In the genomic region with DNA sequence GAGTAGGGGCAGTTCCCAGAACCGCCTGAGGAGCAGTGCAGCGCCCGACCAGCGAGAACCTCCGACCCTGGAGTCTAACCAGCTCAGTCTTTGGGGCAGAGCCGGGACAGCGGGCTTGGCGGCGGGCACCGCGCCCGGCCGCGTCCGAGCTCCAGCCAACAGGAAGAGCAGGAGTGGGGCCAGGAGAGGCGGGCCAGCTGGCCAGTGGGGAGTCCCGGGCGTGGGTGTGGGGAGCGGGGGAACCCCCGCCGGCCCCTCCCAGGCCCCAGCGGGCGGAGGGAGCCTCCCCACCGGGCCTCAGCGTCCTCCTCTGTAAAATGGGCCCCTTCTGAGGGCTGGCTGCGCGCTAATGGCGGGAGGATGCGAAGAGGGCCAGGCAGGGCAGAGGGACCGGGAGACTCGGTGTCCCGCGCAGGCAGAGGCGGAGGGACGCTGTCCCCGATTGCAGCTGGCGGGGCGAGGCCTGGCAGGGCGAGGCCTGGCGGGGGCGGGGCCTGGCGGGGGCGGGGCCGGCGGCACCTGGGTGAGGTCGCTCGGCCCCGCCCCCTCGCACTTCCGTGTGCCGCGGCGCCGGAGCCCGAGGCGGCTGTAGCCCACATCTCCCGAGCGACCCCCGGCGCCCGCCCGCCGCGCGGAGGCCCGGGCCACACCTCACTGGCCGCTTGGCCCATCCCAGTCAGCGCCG, we compare ENCODE assay signal across 8 cellular contexts. TPM values are rescaled to one million over a fixed set of nuclear protein-coding genes. Genes with fewer than 3 reads are reported as not detected.
DNase-seq lines count a peak whose midpoint lies in the region; ATAC-seq and TF ChIP-seq lines count a peak whose summit lies in the region.

A gene (plus strand): TSS at position 550 of the 685 bp plus-strand sequence. CDS start 17,214 bp downstream, outside the sequence.

- peak within 1 kb of the TSS; percentile 48 for H2AFZ ChIP-seq in trophoblast cell (ENCODE audit: insufficient read depth, low read length, poor library complexity)

- H3K4me2 ChIP-seq in trophoblast cell (ENCODE audit: low read length), result peak within 1 kb of the TSS; percentile 91

- peak within 1 kb of the TSS; percentile 60 for H4K8ac ChIP-seq in trophoblast cell (ENCODE audit: low read depth, low read length)

- peak within 1 kb of the TSS; percentile 10 for H3K9ac ChIP-seq in trophoblast cell (ENCODE audit: low read length)

- peak within 1 kb of the TSS; percentile 77 for H3K27ac Mint-ChIP-seq in activated naive CD8-positive, alpha-beta T cell treated with anti-CD3 and anti-CD28 coated beads for 36 hours

- H2BK5ac ChIP-seq in trophoblast cell (ENCODE audit: low read depth, low read length, poor library complexity), result no peak within 1 kb of the TSS

- ATAC-seq in GM21423 (IDR thresholded peaks at IDR 0.05; ENCODE audit: unreplicated experiment) (peak; percentile 49), Right ventricle myocardium superior (ENCODE audit: poor library complexity) (peak; percentile 92)

- no peak within 1 kb of the TSS for H2BK12ac ChIP-seq in trophoblast cell (ENCODE audit: low read length)

- no peak within 1 kb of the TSS for H3K23ac ChIP-seq in trophoblast cell (ENCODE audit: low read length)

- H3K36me3 ChIP-seq in trophoblast cell (ENCODE audit: control insufficient read depth in 1 of 2, insufficient read depth in 2 of 2, low read length in 2 of 2), result no peaks in the 10 kb centered on the region
- H3K36me3 ChIP-seq in tibial nerve, result no peaks in the 10 kb centered on the region

- H3K27ac ChIP-seq in trophoblast cell (ENCODE audit: low read depth, low read length) (no peak within 1 kb of the TSS), tibial nerve (peak within 1 kb of the TSS; percentile 78 to 95 (median 90))

- H4K91ac ChIP-seq in trophoblast cell (ENCODE audit: low read depth, low read length), result peak within 1 kb of the TSS; percentile 33

- peaks cover 5% of the 10 kb centered on the region for H3K79me2 ChIP-seq in trophoblast cell (ENCODE audit: control insufficient read depth, insufficient read depth, low read length, poor library complexity)

- TF ChIP-seq EP300 in tibial nerve (IDR thresholded peaks at IDR 0.05), result peak; percentile 26 to 74

- H3K4me1 ChIP-seq in trophoblast cell (ENCODE audit: control insufficient read depth in 1 of 2, insufficient read depth in 2 of 2, low read length in 2 of 2) (peaks cover 2 to 10% of the 10 kb centered on the region in 2 experiments), tibial nerve (peaks cover 0 to 59% (median 21%) of the 10 kb centered on the region in 4 donors)

- H3K27me3 ChIP-seq in trophoblast cell (ENCODE audit: insufficient read depth, low read length), result peaks cover 9% of the 10 kb centered on the region
- H3K27me3 ChIP-seq in tibial nerve, result peaks cover 0 to 6% of the 10 kb centered on the region in 2 donors

- peaks cover 3% of the 10 kb centered on the region for H3K9me3 ChIP-seq in trophoblast cell (ENCODE audit: insufficient read depth, low read depth, low read length)
- no peaks in the 10 kb centered on the region for H3K9me3 ChIP-seq in tibial nerve

- no CpG with 5 or more reads among the region's 69 CpGs for WGBS in trophoblast cell (ENCODE audit: extremely low coverage, insufficient coverage, insufficient read length)
- WGBS in tibial nerve, 2 donors, result 0 to 1% methylated on average over 10 to 56 of the region's 69 CpGs

- intact Hi-C loops in Right ventricle myocardium superior (cut with DNase I), result no loop called here

- peak within 1 kb of the TSS; percentile 64 for H3K18ac ChIP-seq in trophoblast cell (ENCODE audit: low read length)

- peaks cover 2% of the 10 kb centered on the region for H3K36me3 Mint-ChIP-seq in activated naive CD8-positive, alpha-beta T cell treated with anti-CD3 and anti-CD28 coated beads for 36 hours

- H3K4ac ChIP-seq in trophoblast cell (ENCODE audit: low read depth, low read length), result peak within 1 kb of the TSS; percentile 17

- peak within 1 kb of the TSS; percentile 46 for H3K14ac ChIP-seq in trophoblast cell (ENCODE audit: low read length)

- H2AK5ac ChIP-seq in trophoblast cell (ENCODE audit: low read length), result no peak within 1 kb of the TSS

- H3K4me3 Mint-ChIP-seq in activated naive CD8-positive, alpha-beta T cell treated with anti-CD3 and anti-CD28 coated beads for 36 hours, result peak within 1 kb of the TSS; percentile 91

- peak; percentile 48 to 72 (median 58) for TF ChIP-seq CTCF in tibial nerve (IDR thresholded peaks at IDR 0.05)

- H3K9me3 Mint-ChIP-seq in activated naive CD8-positive, alpha-beta T cell treated with anti-CD3 and anti-CD28 coated beads for 36 hours, result no peaks in the 10 kb centered on the region

- peak within 1 kb of the TSS; percentile 73 for H3K4me3 ChIP-seq in trophoblast cell (ENCODE audit: low read depth, low read length)
- peak within 1 kb of the TSS; percentile 63 to 94 (median 82) for H3K4me3 ChIP-seq in tibial nerve

- DNase-seq in DMS79 treated with DMSO at 0.1 percent for 48 hours (lab: John Stamatoyannopoulos, UW) (peak; percentile 10), HuH-7 (ENCODE audit: low spot score) (peak; percentile 66), SKM-1 treated with dmso at 0.1 percent for 144 hours (lab: John Stamatoyannopoulos, UW; ENCODE audit: unreplicated experiment) (peak; percentile 64), Right ventricle myocardium superior (peak; percentile 93), trophoblast cell (peak; percentile 61 to 74), tibial nerve (ENCODE audit: low spot score in 2 of 2) (peak; percentile 51 to 66)
- peak; percentile 81 for DNase-seq in activated naive CD8-positive, alpha-beta T cell treated with anti-CD3 and anti-CD28 coated beads for 36 hours

- H4K12ac ChIP-seq in trophoblast cell (ENCODE audit: low read depth, low read length), result peak within 1 kb of the TSS; percentile 32

- H2BK120ac ChIP-seq in trophoblast cell (ENCODE audit: insufficient read depth, low read length, poor library complexity), result no peak within 1 kb of the TSS

- peaks cover 21% of the 10 kb centered on the region for H3K4me1 Mint-ChIP-seq in activated naive CD8-positive, alpha-beta T cell treated with anti-CD3 and anti-CD28 coated beads for 36 hours

- H3K27me3 Mint-ChIP-seq in activated naive CD8-positive, alpha-beta T cell treated with anti-CD3 and anti-CD28 coated beads for 36 hours, result peaks cover 22% of the 10 kb centered on the region

- H3K79me1 ChIP-seq in trophoblast cell (ENCODE audit: low read length), result peaks cover 6% of the 10 kb centered on the region

- peak in 1 of 2 donors; percentile 42 for TF ChIP-seq POLR2A in tibial nerve (IDR thresholded peaks at IDR 0.05)

RNA-seq across cellular contexts. Expression of the gene that starts here (rescaled TPM):
- 10 to 100 TPM; 16.5 to 17.5 TPM for total RNA-seq in activated naive CD8-positive, alpha-beta T cell treated with anti-CD3 and anti-CD28 coated beads for 36 hours
- 15.3 TPM for total RNA-seq in Right ventricle myocardium superior
- polyA plus RNA-seq in trophoblast cell (2013), result 10.6 and 11.2 TPM in 2 replicates
- 10 to 100 TPM; 13.5 to 30.6 (median 19.9) TPM for total RNA-seq in tibial nerve

Comparison
In these comparisons a context has a peak if more than half of its experiments do, and no peak if none do; other contexts are left out.
1. DNase-seq: peak in every context shown above with its lines; median percentile 93 in Right ventricle myocardium superior; 81 in activated naive CD8-positive, alpha-beta T cell treated with anti-CD3 and anti-CD28 coated beads for 36 hours; 68 in trophoblast cell; 66 in HuH-7; 64 in SKM-1 treated with dmso at 0.1 percent for 144 hours; 58 in tibial nerve; 10 in DMS79 treated with DMSO at 0.1 percent for 48 hours.